In the genomic region with DNA sequence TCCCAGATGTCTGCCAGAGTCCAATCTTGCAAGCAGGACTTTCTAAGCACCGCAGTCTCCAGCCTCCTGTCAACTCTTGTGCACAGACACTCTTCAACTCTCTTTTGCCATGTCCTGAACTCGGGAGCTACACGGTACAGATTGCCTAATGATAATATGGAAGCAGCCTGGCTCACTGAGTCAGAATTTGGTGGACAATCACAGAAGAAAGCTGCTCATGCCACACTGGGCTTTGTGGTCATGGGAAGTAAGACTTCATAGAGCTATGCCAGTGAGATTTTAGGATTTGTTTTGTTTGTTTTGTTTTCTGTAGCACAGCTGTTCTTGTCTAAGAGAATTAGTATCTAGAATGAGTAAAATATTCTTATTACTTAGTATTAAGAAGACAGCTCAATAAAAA, we compare ENCODE assay signal across 27 cellular contexts.
"Had no signal": no experiment of that assay in that cellular context is flagged by ENCODE, and none has a peak within 500 bp of the region (broad histone marks: within the 10 kb centered on the region; RNA-seq: fewer than 3 reads in every experiment).

No MANE protein-coding gene starts in this region.

- H3K4me3 Mint-ChIP-seq: central memory CD8-positive, alpha-beta T cell; effector memory CD8-positive, alpha-beta T cell; naive B cell; nephron; neural progenitor cell; stimulated activated memory B cell treated with anti-CD40 and anti-IgM and Interleukin-4, amounts not matched to agents 10 μg/mL and 1 μg/mL and 100 μg/mL, for 72 hours had no signal

- H3K4me1 ChIP-seq: gastroesophageal sphincter, heart right ventricle, lower lobe of right lung, neural progenitor cell, parathyroid adenoma, right lobe of liver, tibial nerve, upper lobe of left lung had no signal

- H3K4me1 Mint-ChIP-seq: central memory CD8-positive, alpha-beta T cell; naive B cell; neural progenitor cell; stimulated activated memory B cell treated with anti-CD40 and anti-IgM and Interleukin-4, amounts not matched to agents 10 μg/mL and 1 μg/mL and 100 μg/mL, for 72 hours had no signal

- H3K27ac Mint-ChIP-seq: effector memory CD8-positive, alpha-beta T cell; naive B cell; nephron; neural progenitor cell; progenitor cell of endocrine pancreas; stimulated activated memory B cell treated with anti-CD40 and anti-IgM and Interleukin-4, amounts not matched to agents 10 μg/mL and 1 μg/mL and 100 μg/mL, for 72 hours had no signal

- ATAC-seq: effector memory CD8-positive, alpha-beta T cell; foreskin keratinocyte; gastroesophageal sphincter; heart right ventricle; left colon; left ventricle myocardium superior; lower lobe of right lung; right lobe of liver; stimulated activated memory B cell treated with anti-CD40 and anti-IgM and Interleukin-4, amounts not matched to agents 10 μg/mL and 1 μg/mL and 100 μg/mL, for 72 hours; stimulated activated naive CD8-positive, alpha-beta T cell treated with anti-CD3 and anti-CD28 coated beads, Interleukin-15, Interleukin-2, amounts not matched to agents 100 U/mL and 50 U/mL, for 24 hours had no signal

- H3K4me2 ChIP-seq: neural progenitor cell had no signal

- H3K36me3 Mint-ChIP-seq: naive B cell; neural progenitor cell; stimulated activated memory B cell treated with anti-CD40 and anti-IgM and Interleukin-4, amounts not matched to agents 10 μg/mL and 1 μg/mL and 100 μg/mL, for 72 hours had no signal

- H3K36me3 ChIP-seq: gastroesophageal sphincter, heart right ventricle, lower lobe of right lung, neural progenitor cell, right lobe of liver, thoracic aorta, tibial nerve, upper lobe of left lung had no signal

- H2AFZ ChIP-seq: neural progenitor cell, parathyroid adenoma had no signal

- H3K9ac ChIP-seq: neural progenitor cell, parathyroid adenoma had no signal

- H3K27me3 ChIP-seq: neural progenitor cell, right lobe of liver, tibial nerve, upper lobe of left lung had no signal

- H3K9me3 Mint-ChIP-seq: central memory CD8-positive, alpha-beta T cell; effector memory CD8-positive, alpha-beta T cell; naive B cell; nephron; neural progenitor cell; stimulated activated memory B cell treated with anti-CD40 and anti-IgM and Interleukin-4, amounts not matched to agents 10 μg/mL and 1 μg/mL and 100 μg/mL, for 72 hours had no signal

- H3K27ac ChIP-seq: coronary artery, foreskin keratinocyte, gastroesophageal sphincter, heart right ventricle, lower lobe of right lung, neural progenitor cell, parathyroid adenoma, right lobe of liver, thoracic aorta, tibial nerve, upper lobe of left lung had no signal

- DNase-seq: effector memory CD8-positive, alpha-beta T cell; foreskin keratinocyte; glutamatergic neuron; heart right ventricle; hippocampal formation; islet precursor cell; kidney glomerular epithelial cell; left colon; left ventricle myocardium superior; lower lobe of right lung; naive B cell; right lobe of liver; stimulated activated CD4-positive, alpha-beta T cell treated with anti-CD3 and anti-CD28 coated beads, Interleukin-2, amount 100 ng/mL, for 24 hours; stimulated activated CD4-positive, alpha-beta T cell treated with anti-CD3 and anti-CD28 coated beads, Interleukin-4, amount 100 ng/mL, for 4 hours; stimulated activated naive CD8-positive, alpha-beta T cell treated with anti-CD3 and anti-CD28 coated beads, Interleukin-15, Interleukin-2, amounts not matched to agents 100 U/mL and 50 U/mL, for 24 hours; substantia nigra; upper lobe of left lung had no signal

- H3K4me3 ChIP-seq: coronary artery, gastroesophageal sphincter, heart right ventricle, lower lobe of right lung, neural progenitor cell, right lobe of liver, thoracic aorta, tibial nerve, upper lobe of left lung had no signal

- H3K9me3 ChIP-seq: gastroesophageal sphincter, heart right ventricle, lower lobe of right lung, right lobe of liver, thoracic aorta, tibial nerve, upper lobe of left lung had no signal

- H3K79me2 ChIP-seq: parathyroid adenoma had no signal
